Comparison of ENCODE assay signal across 17 cellular contexts in the genomic region with DNA sequence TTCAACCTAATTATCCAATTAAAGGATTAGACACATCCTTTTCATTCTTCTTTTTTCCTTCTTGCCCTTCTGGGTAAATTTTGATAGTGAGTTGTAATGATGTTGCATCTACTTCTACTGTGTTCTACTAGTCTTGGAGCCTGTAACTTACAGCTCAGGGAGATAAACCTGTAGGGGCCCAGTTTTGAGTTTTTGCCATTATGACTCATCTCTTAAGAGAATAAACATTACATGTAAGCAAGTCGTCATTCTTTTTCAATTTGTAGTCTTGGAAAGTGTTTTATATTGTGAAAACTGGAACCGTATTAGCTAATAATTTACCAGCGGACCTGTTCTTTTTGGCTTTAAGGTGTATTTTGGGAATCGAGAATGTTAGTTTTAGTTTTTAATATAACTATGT.
DNase-seq lines count a peak whose midpoint lies in the region; ATAC-seq and TF ChIP-seq lines count a peak whose summit lies in the region.
"Had no signal": no experiment of that assay in that cellular context is flagged by ENCODE, and none has a peak within 500 bp of the region (broad histone marks: within the 10 kb centered on the region; RNA-seq: fewer than 3 reads in every experiment).

No MANE protein-coding gene starts in this region.

- H3K79me2 ChIP-seq in Loucy (ENCODE audit: insufficient read depth, low read length) = no peaks in the 10 kb centered on the region

- no peaks in the 10 kb centered on the region for H3K36me3 ChIP-seq in Loucy (ENCODE audit: insufficient read depth, low read length)
- peaks cover 0 to 5% of the 10 kb centered on the region in 2 donors for H3K36me3 ChIP-seq in gastroesophageal sphincter
- H3K36me3 ChIP-seq: left lung had no signal

- TF ChIP-seq POLR2A in gastroesophageal sphincter (IDR thresholded peaks at IDR 0.05) = no peak

- H3K27me3 ChIP-seq in Loucy (ENCODE audit: insufficient read depth, low read length, poor library complexity, severe bottlenecking) = no peaks in the 10 kb centered on the region
- no peaks in the 10 kb centered on the region for H3K27me3 ChIP-seq in gastroesophageal sphincter
- H3K27me3 ChIP-seq: heart left ventricle, left lung, stomach had no signal

- peak overlapping the region; percentile 15 for H3K9ac ChIP-seq in Loucy (ENCODE audit: low read depth, low read length, poor library complexity, severe bottlenecking)

- H3K4me1 ChIP-seq in Loucy (ENCODE audit: insufficient read depth, low read length, poor library complexity, severe bottlenecking) (peaks cover 86% of the 10 kb centered on the region), gastroesophageal sphincter (no peaks in the 10 kb centered on the region)
- H3K4me1 ChIP-seq: heart left ventricle, left lung had no signal

- intact Hi-C loops in left ventricle myocardium superior (cut with micrococcal nuclease) = no loop called here

- no peak for TF ChIP-seq EP300 in gastroesophageal sphincter (IDR thresholded peaks at IDR 0.05)

- DNase-seq in DMS53 (lab: John Stamatoyannopoulos, UW) = peak; percentile 95
- DNase-seq in astrocyte of the hippocampus (ENCODE audit: low read depth, low spot score) = peak; percentile 49
- DNase-seq in cortex of kidney (lab: John Stamatoyannopoulos, UW) = no peak
- DNase-seq in NCI-H2227 (lab: John Stamatoyannopoulos, UW; ENCODE audit: unreplicated experiment) = no peak
- no peak for DNase-seq in SHP77 (lab: John Stamatoyannopoulos, UW)
- DNase-seq in left ventricle myocardium superior = no peak
- DNase-seq: activated B cell treated with CpG ODN at 0.5 μM for 24 hours; activated naive CD8-positive, alpha-beta T cell treated with anti-CD3 and anti-CD28 coated beads, Interleukin-2, amount 50 U/mL, for 24 hours; C1 segment of cervical spinal cord; heart left ventricle; left lung; NCI-H1105; right cardiac atrium; stomach; SW 1271 had no signal

- TF ChIP-seq CTCF in Loucy (conservative IDR thresholded peaks at IDR 0.05; ENCODE audit: low read length) (no peak), gastroesophageal sphincter (IDR thresholded peaks at IDR 0.05) (no peak)

- peak; percentile 34 for ATAC-seq in gastroesophageal sphincter
- ATAC-seq in left ventricle myocardium superior = no peak
- ATAC-seq: activated naive CD8-positive, alpha-beta T cell treated with anti-CD3 and anti-CD28 coated beads, Interleukin-2, amount 50 U/mL, for 24 hours; heart left ventricle; left lung; right cardiac atrium had no signal

- no peak overlapping the region for H3K27ac ChIP-seq in gastroesophageal sphincter
- H3K27ac ChIP-seq: heart left ventricle, left lung, stomach had no signal

- H3K4me2 ChIP-seq in Loucy (ENCODE audit: low read depth, low read length, poor library complexity, severe bottlenecking) = peak overlapping the region; percentile 59

- 46 to 63% methylated on average over 4 of the region's 4 CpGs for WGBS in gastroesophageal sphincter (ENCODE audit: low coverage in 1 of 2), 2 donors

- no peak overlapping the region for H2AFZ ChIP-seq in Loucy (ENCODE audit: low read length)

- H4K20me1 ChIP-seq in Loucy (ENCODE audit: insufficient read depth, low read length, poor library complexity, severe bottlenecking) = no peaks in the 10 kb centered on the region

- no peak overlapping the region for H3K4me3 ChIP-seq in Loucy (ENCODE audit: low read length, poor library complexity, severe bottlenecking)
- H3K4me3 ChIP-seq in gastroesophageal sphincter = no peak overlapping the region
- H3K4me3 ChIP-seq: heart left ventricle, left lung, stomach had no signal

- no peaks in the 10 kb centered on the region for H3F3A ChIP-seq in Loucy (ENCODE audit: low read depth)

- no peaks in the 10 kb centered on the region for H3K9me2 ChIP-seq in Loucy (replicated peaks; ENCODE audit: low read depth, low read length)

- H3K9me3 ChIP-seq in Loucy (ENCODE audit: insufficient read depth, low read depth, low read length) = no peaks in the 10 kb centered on the region
- H3K9me3 ChIP-seq in gastroesophageal sphincter = no peaks in the 10 kb centered on the region
- H3K9me3 ChIP-seq: heart left ventricle, left lung, stomach had no signal

Comparison
In these comparisons a context has a peak if more than half of its experiments do, and no peak if none do; other contexts are left out.
1. DNase-seq: peak in DMS53 (single experiment) and astrocyte of the hippocampus (single experiment); none in cortex of kidney (single experiment), NCI-H2227 (single experiment), SHP77 (0 of 2) and left ventricle myocardium superior (single experiment).